8 cellular contexts compared by ENCODE assay signal in genomic region chr2:42827647-42828486, GRCh38. TPM values are rescaled to one million over a fixed set of nuclear protein-coding genes. Genes with fewer than 3 reads are reported as not detected.
A peak's percentile ranks its signal among the peaks of the same experiment; 100 is the strongest.
DNase-seq lines count a peak whose midpoint lies in the region; ATAC-seq and TF ChIP-seq lines count a peak whose summit lies in the region.

No MANE protein-coding gene starts in this region.

- no peaks in the 10 kb centered on the region for H3K36me3 Mint-ChIP-seq in activated T-helper 2 cell treated with anti-CD3 and anti-CD28 coated beads, Interferon-gamma antibody, Interleukin-2, Interleukin-4, amounts not matched to agents 10 μg/mL and 5 μg/mL and 100 μg/mL, durations not matched to agents 14 hours and 24 hours and 36 hours (ENCODE audit: low read depth)
- no peaks in the 10 kb centered on the region for H3K36me3 Mint-ChIP-seq in neural crest cell (ENCODE audit: low read depth)

- H3K4me1 Mint-ChIP-seq in activated T-helper 2 cell treated with anti-CD3 and anti-CD28 coated beads, Interferon-gamma antibody, Interleukin-2, Interleukin-4, amounts not matched to agents 10 μg/mL and 5 μg/mL and 100 μg/mL, durations not matched to agents 14 hours and 24 hours and 36 hours (ENCODE audit: low read depth) = peaks cover 18% of the 10 kb centered on the region
- peaks cover 13% of the 10 kb centered on the region for H3K4me1 Mint-ChIP-seq in neural crest cell

- H3K27me3 Mint-ChIP-seq in activated T-helper 2 cell treated with anti-CD3 and anti-CD28 coated beads, Interferon-gamma antibody, Interleukin-2, Interleukin-4, amounts not matched to agents 10 μg/mL and 5 μg/mL and 100 μg/mL, durations not matched to agents 14 hours and 24 hours and 36 hours (ENCODE audit: low read depth) = peaks cover 7% of the 10 kb centered on the region
- H3K27me3 Mint-ChIP-seq in neural crest cell (ENCODE audit: low read depth) = peaks cover 2% of the 10 kb centered on the region

- ATAC-seq in GM21381 (IDR thresholded peaks at IDR 0.05; ENCODE audit: unreplicated experiment) = peak; percentile 75

- peak overlapping the region; percentile 65 for H3K4me3 Mint-ChIP-seq in activated T-helper 2 cell treated with anti-CD3 and anti-CD28 coated beads, Interferon-gamma antibody, Interleukin-2, Interleukin-4, amounts not matched to agents 10 μg/mL and 5 μg/mL and 100 μg/mL, durations not matched to agents 14 hours and 24 hours and 36 hours (ENCODE audit: low read depth)
- H3K4me3 Mint-ChIP-seq in neural crest cell = peak overlapping the region; percentile 36

- no peak overlapping the region for H3K27ac Mint-ChIP-seq in activated T-helper 2 cell treated with anti-CD3 and anti-CD28 coated beads, Interferon-gamma antibody, Interleukin-2, Interleukin-4, amounts not matched to agents 10 μg/mL and 5 μg/mL and 100 μg/mL, durations not matched to agents 14 hours and 24 hours and 36 hours
- no peak overlapping the region for H3K27ac Mint-ChIP-seq in neural crest cell (ENCODE audit: unreplicated experiment)

- H3K9me3 Mint-ChIP-seq in activated T-helper 2 cell treated with anti-CD3 and anti-CD28 coated beads, Interferon-gamma antibody, Interleukin-2, Interleukin-4, amounts not matched to agents 10 μg/mL and 5 μg/mL and 100 μg/mL, durations not matched to agents 14 hours and 24 hours and 36 hours = no peaks in the 10 kb centered on the region
- H3K9me3 Mint-ChIP-seq in neural crest cell = peaks cover 2% of the 10 kb centered on the region

- DNase-seq in CD1c-positive myeloid dendritic cell (ENCODE audit: extremely low spot score) (peak; percentile 90), LHCN-M2 (ENCODE audit: low read depth) (peak; percentile 73), RPMI8226 (peak; percentile 85), fibroblast of the conjunctiva (ENCODE audit: low read depth) (peak; percentile 75), neural crest cell (ENCODE audit: low read depth, low spot score) (peak; percentile 97)
- DNase-seq in activated T-helper 2 cell treated with anti-CD3 and anti-CD28 coated beads, Interferon-gamma antibody, Interleukin-2, Interleukin-4, amounts not matched to agents 10 μg/mL and 5 μg/mL and 100 μg/mL, durations not matched to agents 14 hours and 24 hours and 36 hours (ENCODE audit: low spot score) = peak; percentile 67
- DNase-seq in stimulated activated naive CD4-positive, alpha-beta T cell treated with Interleukin-2 at 50 U/mL for 16 hours (lab: John Stamatoyannopoulos, UW) = peak; percentile 76

- TF ChIP-seq CTCF in neural crest cell (conservative IDR thresholded peaks at IDR 0.05) = peak; percentile 96

- intact Hi-C loops in activated T-helper 2 cell treated with anti-CD3 and anti-CD28 coated beads, Interferon-gamma antibody, Interleukin-2, Interleukin-4, amounts not matched to agents 10 μg/mL and 5 μg/mL and 100 μg/mL, durations not matched to agents 14 hours and 24 hours and 36 hours (cut with micrococcal nuclease) = loop anchor here (1.0 to 10.0 kb wide), 6 partner anchors 17 to 779 kb away; no protein-coding TSS in a partner anchor

RNA-seq across cellular contexts. Expression of gene HAAO, which starts 35.5 kb away (rescaled TPM):
- not detected in 2 replicates for total RNA-seq in LHCN-M2 (2014; rRNA removed)
- not detected for polyA plus RNA-seq in LHCN-M2 (2012)
- total RNA-seq in activated T-helper 2 cell treated with anti-CD3 and anti-CD28 coated beads, Interferon-gamma antibody, Interleukin-2, Interleukin-4, amounts not matched to agents 10 μg/mL and 5 μg/mL and 100 μg/mL, durations not matched to agents 14 hours and 24 hours and 36 hours = 5.1 and 5.8 TPM in 2 replicates
- 3.5 and 4.9 TPM in 2 replicates for total RNA-seq in neural crest cell

Comparison
In these comparisons a context has a peak if more than half of its experiments do, and no peak if none do; other contexts are left out.
1. Peak in every context shown above with its lines: DNase-seq and ATAC-seq.